1 cellular context compared by ENCODE assay signal in the genomic region with DNA sequence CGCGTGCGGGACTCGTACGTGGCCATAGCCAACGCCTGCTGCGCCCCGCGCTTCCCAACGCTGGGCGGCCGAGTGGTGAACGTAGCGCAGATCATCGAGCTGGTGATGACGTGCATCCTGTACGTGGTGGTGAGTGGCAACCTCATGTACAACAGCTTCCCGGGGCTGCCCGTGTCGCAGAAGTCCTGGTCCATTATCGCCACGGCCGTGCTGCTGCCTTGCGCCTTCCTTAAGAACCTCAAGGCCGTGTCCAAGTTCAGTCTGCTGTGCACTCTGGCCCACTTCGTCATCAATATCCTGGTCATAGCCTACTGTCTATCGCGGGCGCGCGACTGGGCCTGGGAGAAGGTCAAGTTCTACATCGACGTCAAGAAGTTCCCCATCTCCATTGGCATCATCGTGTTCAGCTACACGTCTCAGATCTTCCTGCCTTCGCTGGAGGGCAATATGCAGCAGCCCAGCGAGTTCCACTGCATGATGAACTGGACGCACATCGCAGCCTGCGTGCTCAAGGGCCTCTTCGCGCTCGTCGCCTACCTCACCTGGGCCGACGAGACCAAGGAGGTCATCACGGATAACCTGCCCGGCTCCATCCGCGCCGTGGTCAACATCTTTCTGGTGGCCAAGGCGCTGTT.
TF ChIP-seq lines count a peak whose summit lies in the region.

No MANE protein-coding gene starts in this region.

TF ChIP-seq in neural cell, 6 proteins besides CTCF, POLR2A, EP300 and RAD21 (continued from another document):
- TF ChIP-seq REST (IDR thresholded peaks at IDR 0.05; ENCODE audit: borderline replicate concordance) (no peak), SMC3 (conservative IDR thresholded peaks at IDR 0.05; ENCODE audit: poor library complexity) (no peak)
TF ChIP-seq in neural cell: peak in this region for 0.
